ENCODE assay signal across 8 cellular contexts in the genomic region with DNA sequence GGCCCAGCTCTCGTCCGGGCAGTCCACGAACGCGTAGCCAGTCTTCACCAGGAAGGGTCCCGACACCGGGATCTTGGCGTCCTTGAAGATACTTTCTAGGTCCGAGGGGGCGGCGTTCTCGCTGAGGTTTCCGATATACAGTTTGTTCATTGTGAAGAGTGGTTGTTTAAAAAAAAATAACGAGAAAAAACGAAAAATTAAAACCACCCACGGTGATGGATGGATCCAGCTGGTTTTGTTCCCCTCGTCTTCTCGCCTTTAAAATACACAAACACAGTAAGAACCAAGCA. TPM values are rescaled to one million over a fixed set of nuclear protein-coding genes. Genes with fewer than 3 reads are reported as not detected.
DNase-seq lines count a peak whose midpoint lies in the region; ATAC-seq, FAIRE-seq and TF ChIP-seq lines count a peak whose summit lies in the region.

No MANE protein-coding gene starts in this region.

- H3K27ac ChIP-seq in HepG2 (ENCODE audit: extremely low read length, insufficient read depth, low read length) (peak overlapping the region; percentile 96), right lobe of liver (no peak overlapping the region)

- intact Hi-C loops in HepG2 (cut with micrococcal nuclease; ENCODE audit: unreplicated experiment) (loop anchor here (5.0 to 10.0 kb wide), 2 partner anchors 285 to 458 kb away; partner anchors contain the start of genes HYCC1 and NUP42), right lobe of liver (cut with DNase I) (no loop called here)

- H4K20me1 ChIP-seq in HepG2 (ENCODE audit: insufficient read depth, low read length): peaks cover 9% of the 10 kb centered on the region

- no peak overlapping the region for H2AFZ ChIP-seq in HepG2 (ENCODE audit: low read length)

- peaks cover 49% of the 10 kb centered on the region for H3K4me1 Mint-ChIP-seq in activated T-cell treated with anti-CD3 and anti-CD28 coated beads, Interleukin-2, amount 50 U/mL, for 72 hours (ENCODE audit: low read depth)

- H3K4me3 Mint-ChIP-seq in activated T-cell treated with anti-CD3 and anti-CD28 coated beads, Interleukin-2, amount 50 U/mL, for 72 hours: peak overlapping the region; percentile 94 to 98

- no peak for TF ChIP-seq EP300 in HepG2 (IDR thresholded peaks at IDR 0.05; ENCODE audit: low read depth in 2 of 2, low read length in 2 of 2)
- no peak for TF ChIP-seq EP300 in HepG2 (CRISPR knock-in tag; IDR thresholded peaks at IDR 0.05; ENCODE audit: borderline replicate concordance)

- H3K36me3 ChIP-seq in HepG2 (replicated peaks in 1 of 2; ENCODE audit: control insufficient read depth in 1 of 2, insufficient read depth in 2 of 2, low read length in 2 of 2): no peaks in the 10 kb centered on the region
- H3K36me3 ChIP-seq in right lobe of liver: no peaks in the 10 kb centered on the region

- peaks cover 77% of the 10 kb centered on the region for H3K27me3 Mint-ChIP-seq in activated T-cell treated with anti-CD3 and anti-CD28 coated beads, Interleukin-2, amount 50 U/mL, for 72 hours (ENCODE audit: low read depth)

- peak overlapping the region; percentile 92 for H3K4me2 ChIP-seq in HepG2 (ENCODE audit: low read depth, low read length)

- in situ Hi-C loops in HepG2 (cut with HindIII; ENCODE audit: extremely low pct_ligation_motif_present, low pct_unique_long_range_greater_than_20kb): no loop called here

- DNase-seq in HepG2 (ENCODE audit: low spot score) (no peak), right lobe of liver (no peak), iris pigment epithelial cell (ENCODE audit: low read depth) (peak; percentile 35)
- DNase-seq in activated T-cell treated with anti-CD3 and anti-CD28 coated beads, Interleukin-2, amount 50 U/mL, for 72 hours: no peak

- H3K9me3 ChIP-seq in HepG2 (ENCODE audit: low read length): no peaks in the 10 kb centered on the region
- no peaks in the 10 kb centered on the region for H3K9me3 ChIP-seq in right lobe of liver

- TF ChIP-seq CTCF in HepG2 (CRISPR knock-in tag; IDR thresholded peaks at IDR 0.05): no peak
- TF ChIP-seq CTCF in right lobe of liver (IDR thresholded peaks at IDR 0.05): no peak

- POLR2A ChIA-PET in HepG2 (lab: Yijun Ruan, JAX): interaction anchor here (0.6 to 1.1 kb wide), 4 partner anchors 61 to 176 kb away, joined by 3 to 4 read pairs (median 3); no protein-coding TSS in a partner anchor

- ATAC-seq in HepG2 (no peak), right lobe of liver (no peak), GM18907 (IDR thresholded peaks at IDR 0.05; ENCODE audit: unreplicated experiment) (no peak), HG03571 (IDR thresholded peaks at IDR 0.05; ENCODE audit: unreplicated experiment) (no peak), GM18498 (IDR thresholded peaks at IDR 0.05; ENCODE audit: unreplicated experiment) (no peak), GM21619 (IDR thresholded peaks at IDR 0.05; ENCODE audit: unreplicated experiment) (no peak)
- ATAC-seq in activated T-cell treated with anti-CD3 and anti-CD28 coated beads, Interleukin-2, amount 50 U/mL, for 72 hours (replicated peaks in 1 of 2): no peak

- peak overlapping the region; percentile 86 to 93 (median 91) for H3K4me3 ChIP-seq in HepG2 (replicated peaks in 1 of 3; ENCODE audit: insufficient read depth in 1 of 3, low read depth in 2 of 3, low read length in 3 of 3)
- no peak overlapping the region for H3K4me3 ChIP-seq in right lobe of liver

- H3K9ac ChIP-seq in HepG2 (ENCODE audit: insufficient read depth, low read depth, low read length): peak overlapping the region; percentile 94

- no peaks in the 10 kb centered on the region; a peak in 1 of 5 replicates for H3K27me3 ChIP-seq in HepG2 (ENCODE audit: control insufficient read depth in 1 of 2, insufficient read depth in 2 of 2, low read length in 2 of 2)
- H3K27me3 ChIP-seq in right lobe of liver: peaks cover 12 to 85% of the 10 kb centered on the region in 2 donors

- TSS peak; percentile 71 for BruUV-seq in HepG2 (replicated peaks; lab: Mats Ljungman, UMichigan)

- H3K79me2 ChIP-seq in HepG2 (ENCODE audit: insufficient read depth, low read length): peaks cover 76% of the 10 kb centered on the region

- H3K9me3 Mint-ChIP-seq in activated T-cell treated with anti-CD3 and anti-CD28 coated beads, Interleukin-2, amount 50 U/mL, for 72 hours: no peaks in the 10 kb centered on the region

- CTCF ChIA-PET in HepG2 (lab: Yijun Ruan, JAX; ENCODE audit: low intra/inter-chr PET ratio, low total read pairs): no interaction called here

- peak overlapping the region; percentile 91 for H3K27ac Mint-ChIP-seq in activated T-cell treated with anti-CD3 and anti-CD28 coated beads, Interleukin-2, amount 50 U/mL, for 72 hours

- peaks cover 3 to 5% of the 10 kb centered on the region in 2 donors for H3K36me3 Mint-ChIP-seq in activated T-cell treated with anti-CD3 and anti-CD28 coated beads, Interleukin-2, amount 50 U/mL, for 72 hours (ENCODE audit: insufficient read depth in 2 of 2)

- WGBS in HepG2 (ENCODE audit: low lambda C conversion rate): under 1% methylated on average over 18 of the region's 18 CpGs
- WGBS in right lobe of liver (ENCODE audit: insufficient coverage, low coverage, low lambda C conversion rate, missing lambda C conversion rate): 6% methylated on average over 18 of the region's 18 CpGs

- H3K4me1 ChIP-seq in HepG2 (ENCODE audit: insufficient read depth, low read length) (peaks cover 31% of the 10 kb centered on the region), right lobe of liver (peaks cover 0 to 40% (median 13%) of the 10 kb centered on the region in 4 donors)

- FAIRE-seq in HepG2 (lab: Jason Lieb, UNC): no peak

- TF ChIP-seq POLR2A in HepG2 (IDR thresholded peaks at IDR 0.05; ENCODE audit: insufficient read depth in 1 of 2, low read depth in 2 of 2, low read length in 2 of 2) (no peak), right lobe of liver (IDR thresholded peaks at IDR 0.05) (no peak)

- TF ChIP-seq RAD21 in HepG2 (CRISPR knock-in tag; IDR thresholded peaks at IDR 0.05): no peak

TF ChIP-seq in HepG2, 621 proteins besides CTCF, POLR2A, EP300 and RAD21 (continues in another document):
- TF ChIP-seq ZNF414 (CRISPR knock-in tag; IDR thresholded peaks at IDR 0.05) (peak; percentile 52; the same call in 1 of the 2 replicates), ZNF18 (CRISPR knock-in tag; IDR thresholded peaks at IDR 0.05; ENCODE audit: insufficient replicate concordance) (peak; percentile 43), ZNF546 (CRISPR knock-in tag; conservative IDR thresholded peaks at IDR 0.05) (no peak)
- TF ChIP-seq, protein P1, sequence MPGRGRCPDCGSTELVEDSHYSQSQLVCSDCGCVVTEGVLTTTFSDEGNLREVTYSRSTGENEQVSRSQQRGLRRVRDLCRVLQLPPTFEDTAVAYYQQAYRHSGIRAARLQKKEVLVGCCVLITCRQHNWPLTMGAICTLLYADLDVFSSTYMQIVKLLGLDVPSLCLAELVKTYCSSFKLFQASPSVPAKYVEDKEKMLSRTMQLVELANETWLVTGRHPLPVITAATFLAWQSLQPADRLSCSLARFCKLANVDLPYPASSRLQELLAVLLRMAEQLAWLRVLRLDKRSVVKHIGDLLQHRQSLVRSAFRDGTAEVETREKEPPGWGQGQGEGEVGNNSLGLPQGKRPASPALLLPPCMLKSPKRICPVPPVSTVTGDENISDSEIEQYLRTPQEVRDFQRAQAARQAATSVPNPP (CRISPR knock-in tag; IDR thresholded peaks at IDR 0.05): peak; percentile 21; the same call in 1 of the 2 replicates

RNA-seq across cellular contexts. Expression of gene IGF2BP3, which starts 0.4 kb away (rescaled TPM):
- total RNA-seq in HepG2 (2016; rRNA removed; fragmentation: Illumina TruSeq; extraction: Trizol) (37.7 and 51.2 TPM in 2 replicates), right lobe of liver (under 1 TPM in 5 of 6 experiments, not detected in 1; 0.12 to 0.64 (median 0.19) TPM)
- total RNA-seq in HepG2 (2016; cell fraction: cytosol; rRNA removed; fragmentation: Illumina TruSeq; extraction: Trizol; ENCODE audit: low read depth): 71.8 and 87.5 TPM in 2 replicates
- 37.5 and 48.2 TPM in 2 replicates for total RNA-seq in HepG2 (2016; cell fraction: insoluble cytoplasmic fraction; rRNA removed; fragmentation: Illumina TruSeq; extraction: Trizol)
- 36.5 and 37.4 TPM in 2 replicates for total RNA-seq in HepG2 (2016; cell fraction: membrane; rRNA removed; fragmentation: Illumina TruSeq; extraction: Trizol)
- 54.6 and 65.1 TPM in 2 replicates for total RNA-seq in HepG2 (2016; cell fraction: nucleus; rRNA removed; fragmentation: Illumina TruSeq; extraction: Trizol)
- 33.5 and 39.5 TPM in 2 replicates for polyA plus RNA-seq in HepG2 (2011; rRNA removed)
- polyA plus RNA-seq in HepG2 (2011; cell fraction: cytosol; rRNA removed): 28.4 and 31.3 TPM in 2 replicates
- polyA plus RNA-seq in HepG2 (2011; cell fraction: nucleus; rRNA removed): 39.8 and 40.6 TPM in 2 replicates
- polyA plus RNA-seq in HepG2 (2012): 30.9 and 39.1 TPM in 2 replicates
- 4.7 and 5.5 TPM in 2 replicates for polyA plus RNA-seq in HepG2 (2016; cell fraction: cytosol; fragmentation: Illumina TruSeq; extraction: Trizol; ENCODE audit: low read depth)
- polyA plus RNA-seq in HepG2 (2016; cell fraction: insoluble cytoplasmic fraction; fragmentation: Illumina TruSeq; extraction: Trizol; ENCODE audit: low read depth): 55.0 and 58.1 TPM in 2 replicates
- 15.7 and 16.9 TPM in 2 replicates for polyA plus RNA-seq in HepG2 (2016; cell fraction: membrane; fragmentation: Illumina TruSeq; extraction: Trizol; ENCODE audit: low read depth)
- 65.0 and 67.9 TPM in 2 replicates for polyA plus RNA-seq in HepG2 (2016; cell fraction: nucleus; fragmentation: Illumina TruSeq; extraction: Trizol; ENCODE audit: insufficient read depth, low read depth)
- polyA minus RNA-seq in HepG2 (2011; rRNA and poly(A)+ RNA removed; ENCODE audit: low replicate concordance): 53.1 and 80.7 TPM in 2 replicates
- 52.8 and 73.7 TPM in 2 replicates for polyA minus RNA-seq in HepG2 (2011; cell fraction: cytosol; rRNA and poly(A)+ RNA removed)
- 108 and 117 TPM in 2 replicates for polyA minus RNA-seq in HepG2 (2011; cell fraction: nucleus; rRNA and poly(A)+ RNA removed)
- total RNA-seq in activated T-cell treated with anti-CD3 and anti-CD28 coated beads, Interleukin-2, amount 50 U/mL, for 72 hours: 1 to 10 TPM; 2.0 to 2.6 TPM

Comparison
In these comparisons a context has a peak if more than half of its experiments do, and no peak if none do; other contexts are left out.
1. H3K4me3 ChIP-seq: peak in HepG2 (3 of 3); none in right lobe of liver (0 of 3).
2. RNA of gene IGF2BP3, which starts 0.4 kb away (total RNA-seq): 36.5 to 87.5 TPM in HepG2; 2.0 to 2.6 TPM in activated T-cell treated with anti-CD3 and anti-CD28 coated beads, Interleukin-2, amount 50 U/mL, for 72 hours and 0.12 to 0.64 TPM in right lobe of liver; every median in the first group is over 10 times any median in the second.